ENCODE assay signal across 17 cellular contexts in genomic region chr2:160041091-160041490, GRCh38. TPM values are rescaled to one million over a fixed set of nuclear protein-coding genes. Genes with fewer than 3 reads are reported as not detected.
DNase-seq lines count a peak whose midpoint lies in the region; ATAC-seq and TF ChIP-seq lines count a peak whose summit lies in the region.
"Had no signal": no experiment of that assay in that cellular context is flagged by ENCODE, and none has a peak within 500 bp of the region (broad histone marks: within the 10 kb centered on the region; RNA-seq: fewer than 3 reads in every experiment).

No MANE protein-coding gene starts in this region.

- H3K27me3 Mint-ChIP-seq in nephron (ENCODE audit: low read depth) = no peaks in the 10 kb centered on the region
- H3K27me3 Mint-ChIP-seq: CD4-positive, CD25-positive, alpha-beta regulatory T cell had no signal

- peaks cover 6% of the 10 kb centered on the region for H3K36me3 Mint-ChIP-seq in nephron (ENCODE audit: low read depth)
- H3K36me3 Mint-ChIP-seq: CD14-positive monocyte; CD4-positive, alpha-beta memory T cell; CD4-positive, CD25-positive, alpha-beta regulatory T cell; CD8-positive, alpha-beta memory T cell had no signal

- peak overlapping the region in 2 of 3 experiments; percentile 3 to 6 for H3K27ac Mint-ChIP-seq in nephron
- H3K27ac Mint-ChIP-seq: CD14-positive monocyte; CD4-positive, alpha-beta memory T cell; CD4-positive, CD25-positive, alpha-beta regulatory T cell; CD8-positive, alpha-beta memory T cell had no signal

- H3K4me3 Mint-ChIP-seq in nephron = no peak overlapping the region
- H3K4me3 Mint-ChIP-seq: CD14-positive monocyte; CD4-positive, alpha-beta memory T cell; CD4-positive, CD25-positive, alpha-beta regulatory T cell; CD8-positive, alpha-beta memory T cell had no signal

- ATAC-seq in HG03342 (IDR thresholded peaks at IDR 0.05; ENCODE audit: unreplicated experiment) = no peak

- H3K4me1 Mint-ChIP-seq in nephron = peaks cover 21% of the 10 kb centered on the region
- H3K4me1 Mint-ChIP-seq: CD14-positive monocyte; CD4-positive, CD25-positive, alpha-beta regulatory T cell had no signal

- TF ChIP-seq CTCF in nephron (IDR thresholded peaks at IDR 0.05; ENCODE audit: unreplicated experiment in 3 of 3) = no peak

- DNase-seq in dermis blood vessel endothelial cell = peak; percentile 8
- no peak for DNase-seq in retina
- DNase-seq in NCI-H146 (lab: John Stamatoyannopoulos, UW) = no peak
- DNase-seq: 8988T; ACHN; BE2C; C1 segment of cervical spinal cord; CD4-positive, alpha-beta memory T cell; CD4-positive, CD25-positive, alpha-beta regulatory T cell; CD8-positive, alpha-beta memory T cell; COR-L47; DMS79 treated with DMSO at 0.1 percent for 48 hours; GF-D8 had no signal

- no peaks in the 10 kb centered on the region for H3K9me3 Mint-ChIP-seq in nephron
- H3K9me3 Mint-ChIP-seq: CD14-positive monocyte; CD8-positive, alpha-beta memory T cell had no signal

RNA-seq across cellular contexts. Expression of gene PLA2R1, which starts 21.3 kb away (rescaled TPM):
- 17.0 and 32.3 TPM in 2 replicates for total RNA-seq in dermis blood vessel endothelial cell
- total RNA-seq: A673; CD4-positive, alpha-beta memory T cell; CD4-positive, CD25-positive, alpha-beta regulatory T cell; CD8-positive, alpha-beta memory T cell had no signal
